ENCODE assay signal across 8 cellular contexts in the genomic region with DNA sequence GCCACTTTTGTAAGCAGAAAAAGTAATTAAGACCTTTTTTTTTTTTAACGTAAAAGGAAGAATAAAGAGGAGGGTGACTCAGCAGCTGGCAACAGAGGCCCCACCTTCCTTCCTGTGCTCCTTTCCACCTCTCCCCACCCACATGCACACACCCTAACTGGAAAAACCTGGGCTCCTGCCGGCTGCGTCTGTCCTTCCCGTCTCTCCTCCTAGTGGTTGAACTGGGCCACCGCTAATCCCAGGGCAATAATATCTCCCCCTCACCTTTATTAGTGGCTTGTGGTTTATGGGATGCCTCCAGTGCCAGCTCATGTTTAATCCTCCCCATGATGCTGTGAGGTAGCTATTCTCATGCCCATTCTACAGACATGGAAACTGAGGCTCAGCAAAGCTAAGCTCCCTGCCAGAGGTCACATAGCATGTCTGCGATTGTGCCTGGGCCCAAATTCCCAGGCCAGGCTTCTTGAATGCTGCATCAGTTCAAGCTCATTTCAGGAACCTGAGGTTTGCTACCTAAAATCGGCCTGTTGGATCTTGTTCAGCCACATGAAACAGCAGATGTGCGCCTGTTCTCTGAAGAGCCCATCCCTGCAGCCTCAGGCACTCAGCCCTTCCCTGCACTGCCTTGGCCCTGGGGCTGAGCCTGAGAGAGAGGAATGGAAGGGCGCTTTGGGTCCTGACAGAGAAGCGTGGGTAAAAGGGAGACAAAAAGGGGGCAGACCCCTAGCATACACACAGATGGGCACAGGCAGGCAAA.
DNase-seq lines count a peak whose midpoint lies in the region; ATAC-seq and TF ChIP-seq lines count a peak whose summit lies in the region.

No MANE protein-coding gene starts in this region.

- H3K9ac ChIP-seq in neural progenitor cell, result no peak overlapping the region

- H3K27me3 Mint-ChIP-seq in neural progenitor cell (ENCODE audit: insufficient read depth, low read depth), result peaks cover 3% of the 10 kb centered on the region

- TF ChIP-seq CTCF in neural progenitor cell (IDR thresholded peaks at IDR 0.05), result peak; percentile 50

- H3K4me3 ChIP-seq in neural progenitor cell, result no peak overlapping the region

- H3K36me3 ChIP-seq in neural progenitor cell, result no peaks in the 10 kb centered on the region

- H3K27me3 ChIP-seq in neural progenitor cell, result no peaks in the 10 kb centered on the region

- H3K4me2 ChIP-seq in neural progenitor cell, result no peak overlapping the region

- no peak overlapping the region for H3K4me3 Mint-ChIP-seq in neural progenitor cell

- ATAC-seq in left lobe of liver, result no peak

- in situ Hi-C loops in T47D (cut with HindIII; ENCODE audit: low pct_unique_long_range_greater_than_20kb, low sequenced_read_pairs), result no loop called here

- no peak overlapping the region for H3K27ac ChIP-seq in neural progenitor cell

- H3K9me3 ChIP-seq in neural progenitor cell (ENCODE audit: low read depth), result no peaks in the 10 kb centered on the region

- peak; percentile 0 for DNase-seq in DMS153 (lab: John Stamatoyannopoulos, UW)
- DNase-seq in DMS153 treated with DMSO at 0.1 percent for 48 hours (lab: John Stamatoyannopoulos, UW; ENCODE audit: unreplicated experiment), result no peak
- peak; percentile 85 for DNase-seq in NCI-H226
- peak; percentile 61 to 87 for DNase-seq in T47D (ENCODE audit: low read depth in 1 of 2, low spot score in 1 of 2)
- peak; percentile 51 for DNase-seq in neural progenitor cell (ENCODE audit: low spot score)
- DNase-seq in left lobe of liver (ENCODE audit: low spot score), result no peak
- DNase-seq in NCI-H345 (lab: John Stamatoyannopoulos, UW), result no peak
- no peak for DNase-seq in NCI-H1436 (lab: John Stamatoyannopoulos, UW)

- H3K36me3 Mint-ChIP-seq in neural progenitor cell, result no peaks in the 10 kb centered on the region

- no peaks in the 10 kb centered on the region for H3K79me2 ChIP-seq in neural progenitor cell (ENCODE audit: low read depth)

- H4K20me1 ChIP-seq in neural progenitor cell (ENCODE audit: low read depth), result no peaks in the 10 kb centered on the region

- no peak overlapping the region for H2AFZ ChIP-seq in neural progenitor cell (replicated peaks)

- peaks cover 10% of the 10 kb centered on the region for H3K4me1 ChIP-seq in neural progenitor cell

- H3K9me3 Mint-ChIP-seq in neural progenitor cell, result no peaks in the 10 kb centered on the region

- H3K4me1 Mint-ChIP-seq in neural progenitor cell, result peaks cover 28% of the 10 kb centered on the region

- peaks cover 24% of the 10 kb centered on the region for H3F3A ChIP-seq in neural progenitor cell (ENCODE audit: low read depth)

- no peak overlapping the region for H3K27ac Mint-ChIP-seq in neural progenitor cell

Comparison
In these comparisons a context has a peak if more than half of its experiments do, and no peak if none do; other contexts are left out.
1. DNase-seq: peak in DMS153 (single experiment), NCI-H226 (single experiment), T47D (2 of 2) and neural progenitor cell (single experiment); none in DMS153 treated with DMSO at 0.1 percent for 48 hours (single experiment), left lobe of liver (single experiment), NCI-H345 (single experiment) and NCI-H1436 (single experiment).